8 cellular contexts compared by ENCODE assay signal in genomic region chr5:132422720-132423442, GRCh38. TPM values are rescaled to one million over a fixed set of nuclear protein-coding genes. Genes with fewer than 3 reads are reported as not detected.
DNase-seq lines count a peak whose midpoint lies in the region; ATAC-seq and TF ChIP-seq lines count a peak whose summit lies in the region.

No MANE protein-coding gene starts in this region.

- H4K20me1 ChIP-seq in H9 (ENCODE audit: control insufficient read depth, insufficient read depth, insufficient read length), result no peaks in the 10 kb centered on the region

- H3K4ac ChIP-seq in H9 (ENCODE audit: low read depth, low read length), result no peak overlapping the region

- no peak overlapping the region for H4K91ac ChIP-seq in H9 (ENCODE audit: insufficient read length, low read depth, low read length)

- TF ChIP-seq CTCF in brain microvascular endothelial cell (IDR thresholded peaks at IDR 0.05; ENCODE audit: low read depth, low read length, missing control alignments) (no peak), H9 (conservative IDR thresholded peaks at IDR 0.05) (no peak)

- H3K18ac ChIP-seq in H9 (ENCODE audit: insufficient read length, low read depth, low read length), result no peak overlapping the region

- H2BK120ac ChIP-seq in H9 (ENCODE audit: low read depth, low read length, poor library complexity, severe bottlenecking), result no peak overlapping the region

- H3K9me3 Mint-ChIP-seq in CD4-positive, CD25-positive, alpha-beta regulatory T cell, result no peaks in the 10 kb centered on the region
- no peaks in the 10 kb centered on the region; a peak in 1 of 5 replicates for H3K9me3 Mint-ChIP-seq in H9

- no peaks in the 10 kb centered on the region for H3K23me2 ChIP-seq in H9 (ENCODE audit: insufficient read length, low read depth, low read length, poor library complexity, severe bottlenecking)

- no peak overlapping the region for H2BK15ac ChIP-seq in H9 (ENCODE audit: low read depth, low read length)

- no peaks in the 10 kb centered on the region for H3K79me2 ChIP-seq in H9 (ENCODE audit: insufficient read depth, low read length)

- H4K5ac ChIP-seq in H9 (ENCODE audit: insufficient read length, low read depth, low read length), result no peak overlapping the region

- no peak overlapping the region for H3T11ph ChIP-seq in H9 (ENCODE audit: low read length)

- no peak overlapping the region for H3K4me2 ChIP-seq in H9 (ENCODE audit: insufficient read depth, insufficient read length, low read length)

- H3K27ac ChIP-seq in CD4-positive, CD25-positive, alpha-beta regulatory T cell (ENCODE audit: insufficient read depth, low read length, poor library complexity, severe bottlenecking), result peak overlapping the region; percentile 92
- H3K27ac ChIP-seq in brain microvascular endothelial cell, result peak overlapping the region; percentile 58
- H3K27ac ChIP-seq in muscle layer of colon (ENCODE audit: low read depth, low read length), result peak overlapping the region; percentile 45
- no peak overlapping the region for H3K27ac ChIP-seq in H9 (ENCODE audit: insufficient read length, low read depth, low read length)

- H2AFZ ChIP-seq in H9 (ENCODE audit: low read length), result no peak overlapping the region

- no peak overlapping the region for H3K56ac ChIP-seq in H9 (ENCODE audit: insufficient read length, low read depth, low read length)

- H3K4me1 ChIP-seq in CD4-positive, CD25-positive, alpha-beta regulatory T cell (ENCODE audit: control insufficient read depth, insufficient read depth, low read length, poor library complexity, severe bottlenecking), result peaks cover 93% of the 10 kb centered on the region
- H3K4me1 ChIP-seq in muscle layer of colon (ENCODE audit: insufficient read depth, low read length) (peaks cover 89% of the 10 kb centered on the region), H9 (ENCODE audit: insufficient read depth, low read length) (no peaks in the 10 kb centered on the region; the same call in 1 of the 2 replicates)

- no peak overlapping the region for H2BK20ac ChIP-seq in H9 (ENCODE audit: low read depth, low read length, poor library complexity, severe bottlenecking)

- H3K4me3 ChIP-seq in CD4-positive, CD25-positive, alpha-beta regulatory T cell (ENCODE audit: low read depth, low read length), result peak overlapping the region; percentile 23
- no peak overlapping the region for H3K4me3 ChIP-seq in brain microvascular endothelial cell (ENCODE audit: low read depth, low read length)
- peak overlapping the region in 1 of 2 donors; percentile 12 for H3K4me3 ChIP-seq in muscle layer of colon (ENCODE audit: low read depth in 1 of 2, low read length in 2 of 2)

- no peak overlapping the region for H2BK12ac ChIP-seq in H9 (ENCODE audit: insufficient read length, low read depth, low read length)

- H3K9ac ChIP-seq in muscle layer of colon (ENCODE audit: low read length) (no peak overlapping the region), H9 (ENCODE audit: extremely low read depth, insufficient read length, low read length) (no peak overlapping the region)

- peaks cover 35 to 100% (median 80%) of the 10 kb centered on the region in 4 donors for H3K4me1 Mint-ChIP-seq in CD4-positive, CD25-positive, alpha-beta regulatory T cell
- H3K4me1 Mint-ChIP-seq in H9, result peaks cover 28 to 30% of the 10 kb centered on the region in 2 experiments

- H4K8ac ChIP-seq in H9 (replicated peaks; ENCODE audit: insufficient read length, low read depth, low read length), result no peak overlapping the region

- WGBS in H9 (ENCODE audit: extremely low coverage, insufficient read length, low lambda C conversion rate), result no CpG with 5 or more reads among the region's 5 CpGs

- no peak for DNase-seq in CD4-positive, CD25-positive, alpha-beta regulatory T cell
- DNase-seq in M059J (ENCODE audit: low read depth), result peak; percentile 58
- peak; percentile 56 for DNase-seq in brain microvascular endothelial cell
- DNase-seq in medulla oblongata (ENCODE audit: extremely low spot score), result no peak
- no peak for DNase-seq in H9

- no peaks in the 10 kb centered on the region for H3K27me3 Mint-ChIP-seq in CD4-positive, CD25-positive, alpha-beta regulatory T cell
- H3K27me3 Mint-ChIP-seq in H9 (ENCODE audit: low read depth), result peaks cover 2% of the 10 kb centered on the region; the same call in 1 of the 2 replicates

- H3K36me3 Mint-ChIP-seq in CD4-positive, CD25-positive, alpha-beta regulatory T cell, result peaks cover 35% of the 10 kb centered on the region
- no peaks in the 10 kb centered on the region for H3K36me3 Mint-ChIP-seq in H9 (ENCODE audit: insufficient read depth in 1 of 3, low read depth in 3 of 3)

- no peak overlapping the region for H2BK5ac ChIP-seq in H9 (ENCODE audit: insufficient read length, low read length)

- H3K27ac Mint-ChIP-seq in CD4-positive, CD25-positive, alpha-beta regulatory T cell, result peak overlapping the region; percentile 85 to 99 (median 95)
- H3K27ac Mint-ChIP-seq in H9, result no peak overlapping the region

- H3K36me3 ChIP-seq in CD4-positive, CD25-positive, alpha-beta regulatory T cell (ENCODE audit: control insufficient read depth, insufficient read depth, low read length), result peaks cover 9% of the 10 kb centered on the region
- H3K36me3 ChIP-seq in brain microvascular endothelial cell (replicated peaks), result no peaks in the 10 kb centered on the region
- peaks cover 18% of the 10 kb centered on the region for H3K36me3 ChIP-seq in muscle layer of colon (ENCODE audit: insufficient read depth, low read length)

- peak overlapping the region; percentile 5 to 64 (median 40) for H3K4me3 Mint-ChIP-seq in CD4-positive, CD25-positive, alpha-beta regulatory T cell
- H3K4me3 Mint-ChIP-seq in H9, result no peak overlapping the region

- H3K79me1 ChIP-seq in H9 (ENCODE audit: insufficient read depth, low read depth, low read length, poor library complexity, severe bottlenecking), result no peaks in the 10 kb centered on the region

- no peak overlapping the region for H2AK5ac ChIP-seq in H9 (ENCODE audit: insufficient read length, low read length)

- H3K14ac ChIP-seq in H9 (ENCODE audit: insufficient read depth, low read length), result no peak overlapping the region

- no peaks in the 10 kb centered on the region for H3K9me3 ChIP-seq in CD4-positive, CD25-positive, alpha-beta regulatory T cell (ENCODE audit: control insufficient read depth in 2 of 2, low read length in 2 of 2)
- H3K9me3 ChIP-seq in muscle layer of colon (ENCODE audit: low read length), result no peaks in the 10 kb centered on the region
- H3K9me3 ChIP-seq in H9 (ENCODE audit: control insufficient read depth, low read depth, low read length), result no peaks in the 10 kb centered on the region

- no peak overlapping the region for H3K23ac ChIP-seq in H9 (ENCODE audit: insufficient read length, low read depth, low read length)

- H3K27me3 ChIP-seq in CD4-positive, CD25-positive, alpha-beta regulatory T cell (ENCODE audit: control insufficient read depth, insufficient read depth, low read length), result no peaks in the 10 kb centered on the region
- no peaks in the 10 kb centered on the region for H3K27me3 ChIP-seq in brain microvascular endothelial cell (replicated peaks)
- no peaks in the 10 kb centered on the region for H3K27me3 ChIP-seq in muscle layer of colon (ENCODE audit: control insufficient read depth in 1 of 2, insufficient read depth in 2 of 2, low read length in 2 of 2)
- H3K27me3 ChIP-seq in H9 (ENCODE audit: insufficient read depth, low read length), result no peaks in the 10 kb centered on the region

- no peak for ATAC-seq in CD4-positive, CD25-positive, alpha-beta regulatory T cell (ENCODE audit: low read depth in 2 of 2)
- ATAC-seq in GM21423 (IDR thresholded peaks at IDR 0.05; ENCODE audit: unreplicated experiment) (peak; percentile 29), GM21717 (IDR thresholded peaks at IDR 0.05; ENCODE audit: unreplicated experiment) (no peak)

- in situ Hi-C loops in brain microvascular endothelial cell (cut with HindIII; ENCODE audit: low pct_ligation_motif_present, low sequenced_read_pairs), result no loop called here

RNA-seq across cellular contexts. Expression of gene SLC22A5, which starts 53.4 kb away (rescaled TPM):
- 2.5 TPM for total RNA-seq in CD4-positive, CD25-positive, alpha-beta regulatory T cell
- 1 to 10 TPM in 3 of 4 donors, under 1 TPM in 1; 0.54 to 3.2 (median 1.7) TPM for polyA plus RNA-seq in CD4-positive, CD25-positive, alpha-beta regulatory T cell
- total RNA-seq in M059J (2014; rRNA removed; shearing (Covaris generic)), result 3.7 and 4.5 TPM in 2 replicates
- 3.4 and 3.9 TPM in 2 replicates for total RNA-seq in H9 (2021)

Comparison
In these comparisons a context has a peak if more than half of its experiments do, and no peak if none do; other contexts are left out.
1. DNase-seq: peak in M059J (single experiment) and brain microvascular endothelial cell (single experiment); none in CD4-positive, CD25-positive, alpha-beta regulatory T cell (0 of 3), medulla oblongata (single experiment) and H9 (single experiment).
2. H3K27ac Mint-ChIP-seq: peak in CD4-positive, CD25-positive, alpha-beta regulatory T cell (3 of 3); none in H9 (0 of 3).
3. H3K4me3 Mint-ChIP-seq: peak in CD4-positive, CD25-positive, alpha-beta regulatory T cell (4 of 4); none in H9 (0 of 2).